ENCODE assay signal across 8 cellular contexts in the genomic region with DNA sequence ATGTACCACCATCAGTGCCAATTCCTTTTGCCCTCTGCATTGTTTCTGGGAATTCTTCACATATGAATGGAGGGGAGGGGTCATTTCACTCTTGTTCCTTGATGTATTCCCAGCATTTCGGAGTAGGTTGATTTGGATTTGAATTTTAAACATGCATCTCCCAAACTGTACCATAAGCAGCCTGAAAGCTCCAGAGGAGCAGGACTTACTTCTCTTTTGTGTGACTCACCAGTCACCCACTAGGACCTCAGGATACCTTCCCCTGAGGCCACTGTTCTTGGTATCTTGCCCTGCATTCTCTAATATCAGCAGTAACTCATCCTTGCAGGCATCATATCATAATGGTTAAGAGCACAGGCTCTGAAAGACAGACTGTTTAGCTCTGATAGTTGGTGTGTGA. TPM values are rescaled to one million over a fixed set of nuclear protein-coding genes. Genes with fewer than 3 reads are reported as not detected.
DNase-seq lines count a peak whose midpoint lies in the region; ATAC-seq and TF ChIP-seq lines count a peak whose summit lies in the region.

No MANE protein-coding gene starts in this region.

- DNase-seq in glutamatergic neuron (no peak), smooth muscle cell (lab: John Stamatoyannopoulos, UW; ENCODE audit: unreplicated experiment) (no peak), NCI-H2227 treated with DMSO at 0.1 percent for 48 hours (lab: John Stamatoyannopoulos, UW) (no peak), NCI-H2107 (lab: John Stamatoyannopoulos, UW) (no peak), activated gamma-delta T cell (lab: John Stamatoyannopoulos, UW) (no peak), omental fat pad (ENCODE audit: low spot score) (no peak)

- peak overlapping the region; percentile 93 for H3K4me2 ChIP-seq in smooth muscle cell

- peaks cover 15% of the 10 kb centered on the region for H3K9me3 Mint-ChIP-seq in glutamatergic neuron (ENCODE audit: unreplicated experiment)

- WGBS in smooth muscle cell (ENCODE audit: low lambda C conversion rate) = 86% methylated on average over 1 of the region's 1 CpG

- H3K4me3 ChIP-seq in HEK293 (ENCODE audit: low read depth, low read length) (peak overlapping the region; percentile 96), smooth muscle cell (peak overlapping the region; percentile 88)

- H3K4me1 ChIP-seq in HEK293 (ENCODE audit: control insufficient read depth, insufficient read depth, low read length) (peaks cover 13% of the 10 kb centered on the region), smooth muscle cell (ENCODE audit: low read depth) (peaks cover 16% of the 10 kb centered on the region)

- TF ChIP-seq CTCF in HEK293 (tag by site-specific recombination; IDR thresholded peaks at IDR 0.05) (no peak), VCaP (conservative IDR thresholded peaks at IDR 0.05) (no peak), glutamatergic neuron (IDR thresholded peaks at IDR 0.05; ENCODE audit: partially characterized antibody, unreplicated experiment) (no peak), smooth muscle cell (IDR thresholded peaks at IDR 0.05; ENCODE audit: borderline replicate concordance, insufficient read depth, poor library complexity, severe bottlenecking) (no peak), omental fat pad (IDR thresholded peaks at IDR 0.05) (no peak)

- no peaks in the 10 kb centered on the region for H4K20me1 ChIP-seq in smooth muscle cell (ENCODE audit: low read depth)

- no peaks in the 10 kb centered on the region for H3K36me3 Mint-ChIP-seq in glutamatergic neuron (ENCODE audit: unreplicated experiment)

- peaks cover 23% of the 10 kb centered on the region for H3K79me2 ChIP-seq in smooth muscle cell (ENCODE audit: low read depth)

- H3F3A ChIP-seq in smooth muscle cell (ENCODE audit: low read depth) = peaks cover 2% of the 10 kb centered on the region

- H3K27ac ChIP-seq in HEK293 (ENCODE audit: extremely low read depth, low read depth, low read length) = no peak overlapping the region
- H3K27ac ChIP-seq in VCaP = peak overlapping the region; percentile 85
- peak overlapping the region; percentile 89 for H3K27ac ChIP-seq in smooth muscle cell (ENCODE audit: low read depth)

- no peak for ATAC-seq in omental fat pad (ENCODE audit: low FRiP score)

- POLR2A ChIA-PET in HEK293 (lab: Yijun Ruan, JAX) = interaction anchor here (0.6 to 2.4 kb wide), 14 partner anchors 10 to 129 kb away, joined by 3 to 32 read pairs (median 8); a partner anchor contains a TSS

- H3K4me1 Mint-ChIP-seq in glutamatergic neuron (ENCODE audit: low read depth, unreplicated experiment) = peaks cover 9% of the 10 kb centered on the region

- H3K36me3 ChIP-seq in HEK293 (ENCODE audit: control insufficient read depth in 2 of 2, insufficient read depth in 1 of 2, low read length in 2 of 2) = peaks cover 24 to 51% of the 10 kb centered on the region in 2 experiments; a peak in 2 of 3 replicates
- no peaks in the 10 kb centered on the region for H3K36me3 ChIP-seq in smooth muscle cell (ENCODE audit: low read depth)

- peak overlapping the region; percentile 48 for H3K27ac Mint-ChIP-seq in glutamatergic neuron (ENCODE audit: unreplicated experiment)

- no peaks in the 10 kb centered on the region for H3K27me3 ChIP-seq in smooth muscle cell (ENCODE audit: low read depth)

- no peaks in the 10 kb centered on the region for H3K27me3 Mint-ChIP-seq in glutamatergic neuron (ENCODE audit: unreplicated experiment)

- H3K9me3 ChIP-seq in HEK293 (ENCODE audit: control insufficient read depth, insufficient read depth, low read depth, low read length) (no peaks in the 10 kb centered on the region), smooth muscle cell (replicated peaks; ENCODE audit: low read depth) (no peaks in the 10 kb centered on the region)

- H2AFZ ChIP-seq in smooth muscle cell (ENCODE audit: low read depth) = no peak overlapping the region

- H3K4me3 Mint-ChIP-seq in glutamatergic neuron (ENCODE audit: unreplicated experiment) = peak overlapping the region; percentile 94

- H3K9ac ChIP-seq in smooth muscle cell (ENCODE audit: low read depth) = peak overlapping the region; percentile 94

- CTCF ChIA-PET in HEK293 (lab: Yijun Ruan, JAX) = interaction anchor here (1.1 to 4.6 kb wide), 3 partner anchors 11 to 84 kb away, joined by 8 to 26 read pairs (median 15); a partner anchor contains a TSS

TF ChIP-seq in HEK293, 187 proteins besides CTCF, POLR2A, EP300 and RAD21:
- no peak for TF ChIP-seq KLF16 (tag by site-specific recombination; IDR thresholded peaks at IDR 0.05)
- TF ChIP-seq ZNF48 (tag by site-specific recombination; IDR thresholded peaks at IDR 0.05) = no peak
- TF ChIP-seq KLF10 (tag by site-specific recombination; IDR thresholded peaks at IDR 0.05) = no peak
- no peak for TF ChIP-seq SP3 (tag by site-specific recombination; IDR thresholded peaks at IDR 0.05)
- TF ChIP-seq YY1 (tag by site-specific recombination; IDR thresholded peaks at IDR 0.05) = no peak
- TF ChIP-seq, protein P1, sequence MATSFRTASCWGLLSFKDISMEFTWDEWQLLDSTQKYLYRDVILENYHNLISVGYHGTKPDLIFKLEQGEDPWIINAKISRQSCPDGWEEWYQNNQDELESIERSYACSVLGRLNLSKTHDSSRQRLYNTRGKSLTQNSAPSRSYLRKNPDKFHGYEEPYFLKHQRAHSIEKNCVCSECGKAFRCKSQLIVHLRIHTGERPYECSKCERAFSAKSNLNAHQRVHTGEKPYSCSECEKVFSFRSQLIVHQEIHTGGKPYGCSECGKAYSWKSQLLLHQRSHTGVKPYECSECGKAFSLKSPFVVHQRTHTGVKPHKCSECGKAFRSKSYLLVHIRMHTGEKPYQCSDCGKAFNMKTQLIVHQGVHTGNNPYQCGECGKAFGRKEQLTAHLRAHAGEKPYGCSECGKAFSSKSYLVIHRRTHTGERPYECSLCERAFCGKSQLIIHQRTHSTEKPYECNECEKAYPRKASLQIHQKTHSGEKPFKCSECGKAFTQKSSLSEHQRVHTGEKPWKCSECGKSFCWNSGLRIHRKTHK (tag by site-specific recombination; IDR thresholded peaks at IDR 0.05) = no peak
- no peak for TF ChIP-seq ZNF701 (tag by site-specific recombination; IDR thresholded peaks at IDR 0.05)
- TF ChIP-seq, protein P2, sequence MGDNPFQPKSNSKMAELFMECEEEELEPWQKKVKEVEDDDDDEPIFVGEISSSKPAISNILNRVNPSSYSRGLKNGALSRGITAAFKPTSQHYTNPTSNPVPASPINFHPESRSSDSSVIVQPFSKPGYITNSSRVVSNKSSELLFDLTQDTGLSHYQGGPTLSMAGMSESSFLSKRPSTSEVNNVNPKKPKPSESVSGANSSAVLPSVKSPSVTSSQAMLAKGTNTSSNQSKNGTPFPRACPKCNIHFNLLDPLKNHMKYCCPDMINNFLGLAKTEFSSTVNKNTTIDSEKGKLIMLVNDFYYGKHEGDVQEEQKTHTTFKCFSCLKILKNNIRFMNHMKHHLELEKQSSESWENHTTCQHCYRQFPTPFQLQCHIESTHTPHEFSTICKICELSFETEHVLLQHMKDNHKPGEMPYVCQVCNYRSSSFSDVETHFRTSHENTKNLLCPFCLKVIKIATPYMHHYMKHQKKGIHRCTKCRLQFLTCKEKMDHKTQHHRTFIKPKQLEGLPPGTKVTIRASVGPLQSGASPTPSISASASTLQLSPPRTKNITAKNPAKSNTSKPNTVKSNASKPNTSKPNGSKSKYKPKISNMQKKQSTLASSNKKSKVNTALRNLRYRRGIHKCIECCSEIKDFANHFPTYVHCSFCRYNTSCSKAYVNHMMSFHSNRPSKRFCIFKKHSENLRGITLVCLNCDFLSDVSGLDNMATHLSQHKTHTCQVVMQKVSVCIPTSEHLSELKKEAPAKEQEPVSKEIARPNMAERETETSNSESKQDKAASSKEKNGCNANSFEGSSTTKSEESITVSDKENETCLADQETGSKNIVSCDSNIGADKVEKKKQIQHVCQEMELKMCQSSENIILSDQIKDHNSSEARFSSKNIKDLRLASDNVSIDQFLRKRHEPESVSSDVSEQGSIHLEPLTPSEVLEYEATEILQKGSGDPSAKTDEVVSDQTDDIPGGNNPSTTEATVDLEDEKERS (tag by site-specific recombination; IDR thresholded peaks at IDR 0.05) = no peak

RNA-seq across cellular contexts. Expression of a gene that starts 0.7 kb away (rescaled TPM):
- total RNA-seq in glutamatergic neuron (ENCODE audit: unreplicated experiment) (50.5 TPM), smooth muscle cell (16.4 and 24.0 TPM in 2 replicates), omental fat pad (10 to 100 TPM; 10.7 to 32.2 (median 19.3) TPM)
- polyA plus RNA-seq in smooth muscle cell = 112 and 125 TPM in 2 replicates

RNA-seq across cellular contexts. Expression of a gene that starts 0.9 kb away (rescaled TPM):
- total RNA-seq in glutamatergic neuron (ENCODE audit: unreplicated experiment) (62.3 TPM), smooth muscle cell (13.2 and 20.0 TPM in 2 replicates), omental fat pad (10 to 100 TPM; 15.2 to 21.1 (median 16.5) TPM)
- 25.3 and 25.7 TPM in 2 replicates for polyA plus RNA-seq in smooth muscle cell

RNA-seq across cellular contexts. Expression of a gene that starts 4.9 kb away (rescaled TPM):
- 43.3 TPM for total RNA-seq in glutamatergic neuron (ENCODE audit: unreplicated experiment)
- 36.9 and 51.4 TPM in 2 replicates for total RNA-seq in smooth muscle cell
- 48.7 and 49.6 TPM in 2 replicates for polyA plus RNA-seq in smooth muscle cell
- 10 to 100 TPM; 10.1 to 17.3 (median 14.3) TPM for total RNA-seq in omental fat pad

RNA-seq across cellular contexts. Expression of a gene that starts 17.6 kb away (rescaled TPM):
- 166 TPM for total RNA-seq in glutamatergic neuron (ENCODE audit: unreplicated experiment)
- 376 and 417 TPM in 2 replicates for total RNA-seq in smooth muscle cell
- 596 and 598 TPM in 2 replicates for polyA plus RNA-seq in smooth muscle cell
- 10 to 100 TPM; 11.5 to 38.9 (median 13.8) TPM for total RNA-seq in omental fat pad

RNA-seq across cellular contexts. Expression of a gene that starts 37.1 kb away (rescaled TPM):
- 109 TPM for total RNA-seq in glutamatergic neuron (ENCODE audit: unreplicated experiment)
- 56.4 and 64.8 TPM in 2 replicates for total RNA-seq in smooth muscle cell
- 71.9 and 72.7 TPM in 2 replicates for polyA plus RNA-seq in smooth muscle cell
- 10 to 100 TPM; 44.1 to 54.2 (median 48.7) TPM for total RNA-seq in omental fat pad
